In genomic region chr1:85361106-85361505, GRCh38 we compare ENCODE assay signal across 2 cellular contexts.
TF ChIP-seq lines count a peak whose summit lies in the region.

No MANE protein-coding gene starts in this region.

TF ChIP-seq in SK-N-SH, 30 proteins besides CTCF, POLR2A, EP300 and RAD21 (continued from another document):
- TF ChIP-seq ZBTB33 (IDR thresholded peaks at IDR 0.05; ENCODE audit: borderline replicate concordance, low read depth) (no peak), GABPA (IDR thresholded peaks at IDR 0.05; ENCODE audit: low read depth) (no peak)

TF ChIP-seq in GM23338, 12 proteins besides CTCF, POLR2A, EP300 and RAD21 (continued from another document):
- TF ChIP-seq ZNF462 (CRISPR knock-in tag; IDR thresholded peaks at IDR 0.05), result no peak
- no peak for TF ChIP-seq ZNF114 (CRISPR knock-in tag; IDR thresholded peaks at IDR 0.05)
- no peak for TF ChIP-seq POLR2AphosphoS5 (IDR thresholded peaks at IDR 0.05; ENCODE audit: low read depth)
